In genomic region chr11:10307411-10308207, GRCh38 we compare ENCODE assay signal across 1 cellular context.
TF ChIP-seq lines count a peak whose summit lies in the region.

No MANE protein-coding gene starts in this region.

TF ChIP-seq in HepG2, 621 proteins besides CTCF, POLR2A, EP300 and RAD21 (continued from another document and continues in another):
- TF ChIP-seq, protein P1, sequence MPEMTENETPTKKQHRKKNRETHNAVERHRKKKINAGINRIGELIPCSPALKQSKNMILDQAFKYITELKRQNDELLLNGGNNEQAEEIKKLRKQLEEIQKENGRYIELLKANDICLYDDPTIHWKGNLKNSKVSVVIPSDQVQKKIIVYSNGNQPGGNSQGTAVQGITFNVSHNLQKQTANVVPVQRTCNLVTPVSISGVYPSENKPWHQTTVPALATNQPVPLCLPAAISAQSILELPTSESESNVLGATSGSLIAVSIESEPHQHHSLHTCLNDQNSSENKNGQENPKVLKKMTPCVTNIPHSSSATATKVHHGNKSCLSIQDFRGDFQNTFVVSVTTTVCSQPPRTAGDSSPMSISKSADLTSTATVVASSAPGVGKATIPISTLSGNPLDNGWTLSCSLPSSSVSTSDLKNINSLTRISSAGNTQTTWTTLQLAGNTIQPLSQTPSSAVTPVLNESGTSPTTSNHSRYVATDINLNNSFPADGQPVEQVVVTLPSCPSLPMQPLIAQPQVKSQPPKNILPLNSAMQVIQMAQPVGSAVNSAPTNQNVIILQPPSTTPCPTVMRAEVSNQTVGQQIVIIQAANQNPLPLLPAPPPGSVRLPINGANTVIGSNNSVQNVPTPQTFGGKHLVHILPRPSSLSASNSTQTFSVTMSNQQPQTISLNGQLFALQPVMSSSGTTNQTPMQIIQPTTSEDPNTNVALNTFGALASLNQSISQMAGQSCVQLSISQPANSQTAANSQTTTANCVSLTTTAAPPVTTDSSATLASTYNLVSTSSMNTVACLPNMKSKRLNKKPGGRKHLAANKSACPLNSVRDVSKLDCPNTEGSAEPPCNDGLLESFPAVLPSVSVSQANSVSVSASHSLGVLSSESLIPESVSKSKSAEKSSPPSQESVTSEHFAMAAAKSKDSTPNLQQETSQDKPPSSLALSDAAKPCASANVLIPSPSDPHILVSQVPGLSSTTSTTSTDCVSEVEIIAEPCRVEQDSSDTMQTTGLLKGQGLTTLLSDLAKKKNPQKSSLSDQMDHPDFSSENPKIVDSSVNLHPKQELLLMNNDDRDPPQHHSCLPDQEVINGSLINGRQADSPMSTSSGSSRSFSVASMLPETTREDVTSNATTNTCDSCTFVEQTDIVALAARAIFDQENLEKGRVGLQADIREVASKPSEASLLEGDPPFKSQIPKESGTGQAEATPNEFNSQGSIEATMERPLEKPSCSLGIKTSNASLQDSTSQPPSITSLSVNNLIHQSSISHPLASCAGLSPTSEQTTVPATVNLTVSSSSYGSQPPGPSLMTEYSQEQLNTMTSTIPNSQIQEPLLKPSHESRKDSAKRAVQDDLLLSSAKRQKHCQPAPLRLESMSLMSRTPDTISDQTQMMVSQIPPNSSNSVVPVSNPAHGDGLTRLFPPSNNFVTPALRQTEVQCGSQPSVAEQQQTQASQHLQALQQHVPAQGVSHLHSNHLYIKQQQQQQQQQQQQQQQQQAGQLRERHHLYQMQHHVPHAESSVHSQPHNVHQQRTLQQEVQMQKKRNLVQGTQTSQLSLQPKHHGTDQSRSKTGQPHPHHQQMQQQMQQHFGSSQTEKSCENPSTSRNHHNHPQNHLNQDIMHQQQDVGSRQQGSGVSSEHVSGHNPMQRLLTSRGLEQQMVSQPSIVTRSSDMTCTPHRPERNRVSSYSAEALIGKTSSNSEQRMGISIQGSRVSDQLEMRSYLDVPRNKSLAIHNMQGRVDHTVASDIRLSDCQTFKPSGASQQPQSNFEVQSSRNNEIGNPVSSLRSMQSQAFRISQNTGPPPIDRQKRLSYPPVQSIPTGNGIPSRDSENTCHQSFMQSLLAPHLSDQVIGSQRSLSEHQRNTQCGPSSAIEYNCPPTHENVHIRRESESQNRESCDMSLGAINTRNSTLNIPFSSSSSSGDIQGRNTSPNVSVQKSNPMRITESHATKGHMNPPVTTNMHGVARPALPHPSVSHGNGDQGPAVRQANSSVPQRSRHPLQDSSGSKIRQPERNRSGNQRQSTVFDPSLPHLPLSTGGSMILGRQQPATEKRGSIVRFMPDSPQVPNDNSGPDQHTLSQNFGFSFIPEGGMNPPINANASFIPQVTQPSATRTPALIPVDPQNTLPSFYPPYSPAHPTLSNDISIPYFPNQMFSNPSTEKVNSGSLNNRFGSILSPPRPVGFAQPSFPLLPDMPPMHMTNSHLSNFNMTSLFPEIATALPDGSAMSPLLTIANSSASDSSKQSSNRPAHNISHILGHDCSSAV (CRISPR knock-in tag; IDR thresholded peaks at IDR 0.05; ENCODE audit: borderline replicate concordance) = no peak
- TF ChIP-seq, protein P2, sequence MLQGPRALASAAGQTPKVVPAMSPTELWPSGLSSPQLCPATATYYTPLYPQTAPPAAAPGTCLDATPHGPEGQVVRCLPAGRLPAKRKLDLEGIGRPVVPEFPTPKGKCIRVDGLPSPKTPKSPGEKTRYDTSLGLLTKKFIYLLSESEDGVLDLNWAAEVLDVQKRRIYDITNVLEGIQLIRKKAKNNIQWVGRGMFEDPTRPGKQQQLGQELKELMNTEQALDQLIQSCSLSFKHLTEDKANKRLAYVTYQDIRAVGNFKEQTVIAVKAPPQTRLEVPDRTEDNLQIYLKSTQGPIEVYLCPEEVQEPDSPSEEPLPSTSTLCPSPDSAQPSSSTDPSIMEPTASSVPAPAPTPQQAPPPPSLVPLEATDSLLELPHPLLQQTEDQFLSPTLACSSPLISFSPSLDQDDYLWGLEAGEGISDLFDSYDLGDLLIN (CRISPR knock-in tag; IDR thresholded peaks at IDR 0.05; ENCODE audit: borderline replicate concordance) = no peak
- TF ChIP-seq GATAD2A (CRISPR knock-in tag; IDR thresholded peaks at IDR 0.05) = peak; percentile 48; the same call in 1 of the 2 replicates
- peak; percentile 41 for TF ChIP-seq BCL6 (CRISPR knock-in tag; IDR thresholded peaks at IDR 0.05)
- peak; percentile 22; the same call in 1 of the 2 replicates for TF ChIP-seq NR2F6 (IDR thresholded peaks at IDR 0.05)
- no peak; the same call in 1 of the 2 replicates for TF ChIP-seq NR2F6 (CRISPR knock-in tag; IDR thresholded peaks at IDR 0.05)
- TF ChIP-seq RARA (CRISPR knock-in tag; IDR thresholded peaks at IDR 0.05) = 0 out of 2 replicates have a peak, but pooled peaks have one; percentile 20
- TF ChIP-seq SAP130 (CRISPR knock-in tag; IDR thresholded peaks at IDR 0.05; ENCODE audit: low read depth) = peak; percentile 66
- peak; percentile 98 for TF ChIP-seq RXRA (CRISPR knock-in tag; IDR thresholded peaks at IDR 0.05)
- 0 out of 2 replicates have a peak, but pooled peaks have one; percentile 51 for TF ChIP-seq ZNF160 (CRISPR knock-in tag; IDR thresholded peaks at IDR 0.05)
- TF ChIP-seq ZSCAN22 (CRISPR knock-in tag; IDR thresholded peaks at IDR 0.05) = no peak
- TF ChIP-seq AHR (CRISPR knock-in tag; IDR thresholded peaks at IDR 0.05) = peak; percentile 50; the same call in 1 of the 2 replicates
- TF ChIP-seq ZSCAN25 (CRISPR knock-in tag; IDR thresholded peaks at IDR 0.05) = peak; percentile 49; the same call in 1 of the 2 replicates
- 0 out of 2 replicates have a peak, but pooled peaks have one; percentile 8 for TF ChIP-seq SPEN (CRISPR knock-in tag; IDR thresholded peaks at IDR 0.05; ENCODE audit: low read depth)
- peak; percentile 93 for TF ChIP-seq KDM5A (IDR thresholded peaks at IDR 0.05; ENCODE audit: borderline replicate concordance, low read length)
- TF ChIP-seq, protein P3, sequence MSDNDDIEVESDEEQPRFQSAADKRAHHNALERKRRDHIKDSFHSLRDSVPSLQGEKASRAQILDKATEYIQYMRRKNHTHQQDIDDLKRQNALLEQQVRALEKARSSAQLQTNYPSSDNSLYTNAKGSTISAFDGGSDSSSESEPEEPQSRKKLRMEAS (IDR thresholded peaks at IDR 0.05) = peak; percentile 82; the same call in 1 of the 2 replicates
- TF ChIP-seq IRX3 (CRISPR knock-in tag; IDR thresholded peaks at IDR 0.05; ENCODE audit: borderline replicate concordance, low read depth) = 0 out of 2 replicates have a peak, but pooled peaks have one; percentile 36
- TF ChIP-seq NCOA5 (CRISPR knock-in tag; IDR thresholded peaks at IDR 0.05) = no peak
- TF ChIP-seq ZNF879 (CRISPR knock-in tag; IDR thresholded peaks at IDR 0.05) = no peak
- TF ChIP-seq HMGXB4 (CRISPR knock-in tag; IDR thresholded peaks at IDR 0.05; ENCODE audit: borderline replicate concordance in 1 of 2, low read depth in 1 of 2) = peak; percentile 86 to 92
- no peak for TF ChIP-seq ZNF570 (CRISPR knock-in tag; IDR thresholded peaks at IDR 0.05; ENCODE audit: borderline replicate concordance)
- no peak for TF ChIP-seq MTF2 (CRISPR knock-in tag; IDR thresholded peaks at IDR 0.05; ENCODE audit: borderline replicate concordance)
- TF ChIP-seq ZMYM2 (CRISPR knock-in tag; IDR thresholded peaks at IDR 0.05) = 0 out of 2 replicates have a peak, but pooled peaks have one; percentile 29
- TF ChIP-seq, protein P4, sequence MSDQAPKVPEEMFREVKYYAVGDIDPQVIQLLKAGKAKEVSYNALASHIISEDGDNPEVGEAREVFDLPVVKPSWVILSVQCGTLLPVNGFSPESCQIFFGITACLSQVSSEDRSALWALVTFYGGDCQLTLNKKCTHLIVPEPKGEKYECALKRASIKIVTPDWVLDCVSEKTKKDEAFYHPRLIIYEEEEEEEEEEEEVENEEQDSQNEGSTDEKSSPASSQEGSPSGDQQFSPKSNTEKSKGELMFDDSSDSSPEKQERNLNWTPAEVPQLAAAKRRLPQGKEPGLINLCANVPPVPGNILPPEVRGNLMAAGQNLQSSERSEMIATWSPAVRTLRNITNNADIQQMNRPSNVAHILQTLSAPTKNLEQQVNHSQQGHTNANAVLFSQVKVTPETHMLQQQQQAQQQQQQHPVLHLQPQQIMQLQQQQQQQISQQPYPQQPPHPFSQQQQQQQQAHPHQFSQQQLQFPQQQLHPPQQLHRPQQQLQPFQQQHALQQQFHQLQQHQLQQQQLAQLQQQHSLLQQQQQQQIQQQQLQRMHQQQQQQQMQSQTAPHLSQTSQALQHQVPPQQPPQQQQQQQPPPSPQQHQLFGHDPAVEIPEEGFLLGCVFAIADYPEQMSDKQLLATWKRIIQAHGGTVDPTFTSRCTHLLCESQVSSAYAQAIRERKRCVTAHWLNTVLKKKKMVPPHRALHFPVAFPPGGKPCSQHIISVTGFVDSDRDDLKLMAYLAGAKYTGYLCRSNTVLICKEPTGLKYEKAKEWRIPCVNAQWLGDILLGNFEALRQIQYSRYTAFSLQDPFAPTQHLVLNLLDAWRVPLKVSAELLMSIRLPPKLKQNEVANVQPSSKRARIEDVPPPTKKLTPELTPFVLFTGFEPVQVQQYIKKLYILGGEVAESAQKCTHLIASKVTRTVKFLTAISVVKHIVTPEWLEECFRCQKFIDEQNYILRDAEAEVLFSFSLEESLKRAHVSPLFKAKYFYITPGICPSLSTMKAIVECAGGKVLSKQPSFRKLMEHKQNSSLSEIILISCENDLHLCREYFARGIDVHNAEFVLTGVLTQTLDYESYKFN (CRISPR knock-in tag; conservative IDR thresholded peaks at IDR 0.05) = peak; percentile 39; the same call in 1 of the 2 replicates
- TF ChIP-seq FOXC1 (CRISPR knock-in tag; IDR thresholded peaks at IDR 0.05; ENCODE audit: borderline replicate concordance) = no peak
- TF ChIP-seq SIN3A (IDR thresholded peaks at IDR 0.05; ENCODE audit: borderline replicate concordance, low read depth, low read length) = peak; percentile 44; the same call in 1 of the 2 replicates
- no peak; the same call in 1 of the 2 replicates for TF ChIP-seq ZNF83 (CRISPR knock-in tag; IDR thresholded peaks at IDR 0.05; ENCODE audit: borderline replicate concordance)
- peak; percentile 21; the same call in 1 of the 2 replicates for TF ChIP-seq AHDC1 (CRISPR knock-in tag; IDR thresholded peaks at IDR 0.05; ENCODE audit: borderline replicate concordance)
- 0 out of 2 replicates have a peak, but pooled peaks have one; percentile 46 for TF ChIP-seq GATAD1 (CRISPR knock-in tag; IDR thresholded peaks at IDR 0.05)
- TF ChIP-seq ZEB1 (IDR thresholded peaks at IDR 0.05; ENCODE audit: insufficient replicate concordance, low read depth) = peak; percentile 41
- TF ChIP-seq, protein P5, sequence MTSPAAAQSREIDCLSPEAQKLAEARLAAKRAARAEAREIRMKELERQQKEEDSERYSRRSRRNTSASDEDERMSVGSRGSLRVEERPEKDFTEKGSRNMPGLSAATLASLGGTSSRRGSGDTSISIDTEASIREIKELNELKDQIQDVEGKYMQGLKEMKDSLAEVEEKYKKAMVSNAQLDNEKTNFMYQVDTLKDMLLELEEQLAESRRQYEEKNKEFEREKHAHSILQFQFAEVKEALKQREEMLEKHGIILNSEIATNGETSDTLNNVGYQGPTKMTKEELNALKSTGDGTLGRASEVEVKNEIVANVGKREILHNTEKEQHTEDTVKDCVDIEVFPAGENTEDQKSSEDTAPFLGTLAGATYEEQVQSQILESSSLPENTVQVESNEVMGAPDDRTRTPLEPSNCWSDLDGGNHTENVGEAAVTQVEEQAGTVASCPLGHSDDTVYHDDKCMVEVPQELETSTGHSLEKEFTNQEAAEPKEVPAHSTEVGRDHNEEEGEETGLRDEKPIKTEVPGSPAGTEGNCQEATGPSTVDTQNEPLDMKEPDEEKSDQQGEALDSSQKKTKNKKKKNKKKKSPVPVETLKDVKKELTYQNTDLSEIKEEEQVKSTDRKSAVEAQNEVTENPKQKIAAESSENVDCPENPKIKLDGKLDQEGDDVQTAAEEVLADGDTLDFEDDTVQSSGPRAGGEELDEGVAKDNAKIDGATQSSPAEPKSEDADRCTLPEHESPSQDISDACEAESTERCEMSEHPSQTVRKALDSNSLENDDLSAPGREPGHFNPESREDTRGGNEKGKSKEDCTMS (CRISPR knock-in tag; conservative IDR thresholded peaks at IDR 0.05) = no peak
- 0 out of 2 replicates have a peak, but pooled peaks have one; percentile 57 for TF ChIP-seq ZNF546 (CRISPR knock-in tag; conservative IDR thresholded peaks at IDR 0.05)
